Comparison of ENCODE assay signal across 27 cellular contexts in the genomic region with DNA sequence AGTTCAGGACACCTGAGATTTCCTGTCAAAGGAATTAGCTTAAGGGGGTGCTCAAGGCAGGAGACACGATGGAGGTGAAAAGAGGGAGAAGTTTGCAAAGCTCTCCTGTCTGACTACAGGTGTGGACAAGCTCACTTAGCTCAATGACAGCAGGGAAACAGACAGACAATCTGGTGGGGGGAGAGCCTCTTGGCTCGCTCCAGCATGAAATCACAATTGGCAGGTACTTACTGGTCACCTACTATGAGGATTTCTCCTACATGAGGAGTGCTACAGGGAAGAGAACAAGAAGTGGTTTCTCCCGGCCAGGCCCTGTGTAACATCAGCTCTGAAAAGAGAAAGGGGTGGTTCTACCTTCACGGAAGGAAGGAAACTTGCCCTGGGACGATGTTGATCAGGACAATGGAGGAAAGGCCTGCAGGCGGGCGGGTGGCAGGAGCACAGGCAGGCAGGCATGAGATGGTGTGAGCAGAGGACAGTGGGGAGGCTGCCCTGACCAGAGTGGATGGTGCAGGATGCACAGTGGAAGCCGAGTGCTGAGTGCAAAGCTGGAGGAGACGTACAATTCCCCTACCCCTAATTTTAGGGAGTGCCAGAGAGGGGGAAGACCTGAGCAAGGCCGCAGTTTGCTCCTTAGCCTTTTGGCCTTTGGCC. TPM values are rescaled to one million over a fixed set of nuclear protein-coding genes. Genes with fewer than 3 reads are reported as not detected.
DNase-seq lines count a peak whose midpoint lies in the region; ATAC-seq, FAIRE-seq and TF ChIP-seq lines count a peak whose summit lies in the region.
"Had no signal": no experiment of that assay in that cellular context is flagged by ENCODE, and none has a peak within 500 bp of the region (broad histone marks: within the 10 kb centered on the region; RNA-seq: fewer than 3 reads in every experiment).

No MANE protein-coding gene starts in this region.

- dilution Hi-C loops in mammary epithelial cell (cut with HindIII; ENCODE audit: low sequenced_read_pairs), result no loop called here

- no peak overlapping the region for H3K27ac ChIP-seq in CD8-positive, alpha-beta T cell (ENCODE audit: low read depth, low read length)
- no peak overlapping the region for H3K27ac ChIP-seq in astrocyte (ENCODE audit: low read depth, low read length)
- H3K27ac ChIP-seq in osteoblast (ENCODE audit: low read depth, low read length), result peak overlapping the region; percentile 27
- H3K27ac ChIP-seq in mammary epithelial cell (ENCODE audit: insufficient read depth, low read depth, low read length), result no peak overlapping the region
- H3K27ac ChIP-seq: brain microvascular endothelial cell, epithelial cell of prostate had no signal

- H2AFZ ChIP-seq in astrocyte (ENCODE audit: low read depth, low read length), result no peak overlapping the region
- H2AFZ ChIP-seq in osteoblast (ENCODE audit: low read length), result no peak overlapping the region
- no peak overlapping the region for H2AFZ ChIP-seq in mammary epithelial cell (ENCODE audit: low read depth, low read length)

- no peaks in the 10 kb centered on the region for H3K27me3 ChIP-seq in CD8-positive, alpha-beta T cell (ENCODE audit: insufficient read depth, low read length)
- H3K27me3 ChIP-seq in astrocyte (ENCODE audit: insufficient read depth, low read length) (no peaks in the 10 kb centered on the region), osteoblast (ENCODE audit: insufficient read depth, low read length) (no peaks in the 10 kb centered on the region), mammary epithelial cell (ENCODE audit: insufficient read depth, low read length) (no peaks in the 10 kb centered on the region)
- H3K27me3 ChIP-seq: brain microvascular endothelial cell had no signal

- H3K9ac ChIP-seq in astrocyte (ENCODE audit: low read length) (peak overlapping the region; percentile 25), mammary epithelial cell (ENCODE audit: insufficient read depth, low read length) (no peak overlapping the region)

- in situ Hi-C loops in mammary epithelial cell (cut with MboI; ENCODE audit: low sequenced_read_pairs in 2 of 2), result loop anchor here (5.0 kb wide), 1 partner anchor 148 kb away; no protein-coding TSS in a partner anchor

- H3K36me3 Mint-ChIP-seq in CD8-positive, alpha-beta T cell, result peaks cover 91% of the 10 kb centered on the region
- H3K36me3 Mint-ChIP-seq in astrocyte (ENCODE audit: low read depth, unreplicated experiment), result peaks cover 13% of the 10 kb centered on the region

- H3K9me3 Mint-ChIP-seq in CD8-positive, alpha-beta T cell, result no peaks in the 10 kb centered on the region
- H3K9me3 Mint-ChIP-seq in astrocyte (ENCODE audit: unreplicated experiment), result no peaks in the 10 kb centered on the region
- H3K9me3 Mint-ChIP-seq: CD4-positive, alpha-beta T cell; stimulated activated naive B cell treated with anti-CD40 and anti-IgM and Interleukin-4, amounts not matched to agents 10 μg/mL and 1 μg/mL and 100 μg/mL, for 72 hours; T-helper 2 cell treated with Interferon-gamma antibody and Interleukin-4, amounts not matched to agents 5 μg/mL and 100 μg/mL, for 36 hours had no signal

- H3K27me3 Mint-ChIP-seq in CD8-positive, alpha-beta T cell (ENCODE audit: low read depth), result no peaks in the 10 kb centered on the region
- no peaks in the 10 kb centered on the region for H3K27me3 Mint-ChIP-seq in astrocyte (ENCODE audit: low read depth, unreplicated experiment)
- H3K27me3 Mint-ChIP-seq: activated T-cell treated with anti-CD3 and anti-CD28 coated beads, Interleukin-2, amount 50 U/mL, for 24 hours; CD4-positive, alpha-beta T cell; stimulated activated naive B cell treated with anti-CD40 and anti-IgM and Interleukin-4, amounts not matched to agents 10 μg/mL and 1 μg/mL and 100 μg/mL, for 72 hours had no signal

- H3K4me2 ChIP-seq in astrocyte (ENCODE audit: low read length), result no peak overlapping the region
- no peak overlapping the region for H3K4me2 ChIP-seq in osteoblast (ENCODE audit: insufficient read depth, low read length)
- H3K4me2 ChIP-seq in mammary epithelial cell (ENCODE audit: insufficient read depth, low read depth, low read length), result no peak overlapping the region

- POLR2A ChIA-PET in CD8-positive, alpha-beta T cell (lab: Charles Lee), result interaction anchor here (1.3 to 1.8 kb wide), 3 partner anchors 24 to 152 kb away, joined by 3 to 4 read pairs (median 4); no protein-coding TSS in a partner anchor

- H4K20me1 ChIP-seq in astrocyte (ENCODE audit: insufficient read depth, low read length) (no peaks in the 10 kb centered on the region), osteoblast (ENCODE audit: insufficient read depth, low read length) (no peaks in the 10 kb centered on the region), mammary epithelial cell (ENCODE audit: insufficient read depth, low read length) (no peaks in the 10 kb centered on the region)

- no peak for DNase-seq in CD8-positive, alpha-beta T cell
- DNase-seq in GM12892 (ENCODE audit: insufficient read length) (no peak), astrocyte (ENCODE audit: low read depth) (no peak), osteoblast (ENCODE audit: insufficient read length, low spot score, missing footprints) (no peak), NCI-H526 treated with DMSO at 0.1 percent for 48 hours (lab: John Stamatoyannopoulos, UW) (no peak), mammary epithelial cell (no peak)
- DNase-seq in stimulated activated CD4-positive, alpha-beta T cell treated with anti-CD3 and anti-CD28 coated beads, Interleukin-12 subunit alpha, Interleukin-12 subunit beta, amount 100 ng/mL, for 4 hours, result no peak
- DNase-seq: activated CD4-positive, alpha-beta T cell treated with anti-CD3 and anti-CD28 coated beads for 48 hours; activated T-cell treated with anti-CD3 and anti-CD28 coated beads, Interleukin-2, amount 50 U/mL, for 24 hours; brain microvascular endothelial cell; CD4-positive, alpha-beta T cell; H7; head of caudate nucleus; NCI-H1417; NCI-H2081; NCI-H226; NCI-H748 treated with DMSO at 0.1 percent for 48 hours; posterior cingulate gyrus; right cardiac atrium; stimulated activated CD4-positive, alpha-beta T cell treated with anti-CD3 and anti-CD28 coated beads, Interleukin-15, amount 100 ng/mL, for 24 hours; stimulated activated naive B cell treated with anti-CD40 and anti-IgM and Interleukin-4, amounts not matched to agents 10 μg/mL and 1 μg/mL and 100 μg/mL, for 72 hours had no signal

- H3K4me3 Mint-ChIP-seq in CD8-positive, alpha-beta T cell, result no peak overlapping the region
- H3K4me3 Mint-ChIP-seq in astrocyte (ENCODE audit: unreplicated experiment), result no peak overlapping the region
- H3K4me3 Mint-ChIP-seq: activated T-cell treated with anti-CD3 and anti-CD28 coated beads, Interleukin-2, amount 50 U/mL, for 24 hours; CD4-positive, alpha-beta T cell; stimulated activated naive B cell treated with anti-CD40 and anti-IgM and Interleukin-4, amounts not matched to agents 10 μg/mL and 1 μg/mL and 100 μg/mL, for 72 hours; T-helper 2 cell treated with Interferon-gamma antibody and Interleukin-4, amounts not matched to agents 5 μg/mL and 100 μg/mL, for 36 hours had no signal

- no TSS peak for BruUV-seq in mammary epithelial cell (replicated peaks; lab: Mats Ljungman, UMichigan)

- peaks cover 7% of the 10 kb centered on the region for H3K4me1 Mint-ChIP-seq in CD8-positive, alpha-beta T cell (ENCODE audit: low read depth)
- peaks cover 43% of the 10 kb centered on the region for H3K4me1 Mint-ChIP-seq in astrocyte (ENCODE audit: low read depth, unreplicated experiment)

- no peak for ATAC-seq in CD8-positive, alpha-beta T cell

- FAIRE-seq in GM12892 (lab: Jason Lieb, UNC) (peak; percentile 14), astrocyte (lab: Jason Lieb, UNC) (no peak)
- FAIRE-seq: urothelium cell line had no signal

- H3K79me2 ChIP-seq in astrocyte (ENCODE audit: insufficient read depth, low read length) (no peaks in the 10 kb centered on the region), osteoblast (ENCODE audit: insufficient read depth, low read length) (peaks cover 24% of the 10 kb centered on the region), mammary epithelial cell (ENCODE audit: insufficient read depth, low read length) (peaks cover 3% of the 10 kb centered on the region)

- no peak overlapping the region for H3K4me3 ChIP-seq in CD8-positive, alpha-beta T cell (ENCODE audit: low read depth, low read length)
- H3K4me3 ChIP-seq in astrocyte (ENCODE audit: insufficient read depth, low read depth, low read length), result no peak overlapping the region
- no peak overlapping the region for H3K4me3 ChIP-seq in osteoblast (ENCODE audit: insufficient read depth, low read length)
- H3K4me3 ChIP-seq in mammary epithelial cell (replicated peaks in 1 of 3; ENCODE audit: insufficient read depth in 1 of 3, low read depth in 2 of 3, low read length in 3 of 3), result no peak overlapping the region

- 76% methylated on average over 10 of the region's 10 CpGs for WGBS in mammary epithelial cell (ENCODE audit: low coverage, missing lambda C conversion rate)

- intact Hi-C loops in CD8-positive, alpha-beta T cell (cut with DNase I, micrococcal nuclease), result no loop called here
- intact Hi-C loops in mammary epithelial cell (cut with micrococcal nuclease), result loop anchor here (2.0 kb wide), 2 partner anchors 32 to 68 kb away; no protein-coding TSS in a partner anchor

- no peaks in the 10 kb centered on the region for H3K4me1 ChIP-seq in CD8-positive, alpha-beta T cell (ENCODE audit: insufficient read depth, low read length)
- H3K4me1 ChIP-seq in astrocyte (ENCODE audit: insufficient read depth, low read length), result peaks cover 25% of the 10 kb centered on the region
- H3K4me1 ChIP-seq in osteoblast (ENCODE audit: insufficient read depth, low read length), result peaks cover 31% of the 10 kb centered on the region
- peaks cover 21% of the 10 kb centered on the region for H3K4me1 ChIP-seq in mammary epithelial cell (ENCODE audit: insufficient read depth, low read length)

- TF ChIP-seq POLR2A in GM12892 (IDR thresholded peaks at IDR 0.05; ENCODE audit: low read depth, low read length), result no peak

- H3K9me3 ChIP-seq in CD8-positive, alpha-beta T cell (ENCODE audit: low read length), result no peaks in the 10 kb centered on the region
- H3K9me3 ChIP-seq in astrocyte (ENCODE audit: insufficient read depth, low read depth, low read length) (no peaks in the 10 kb centered on the region), osteoblast (ENCODE audit: low read depth, low read length) (no peaks in the 10 kb centered on the region), mammary epithelial cell (replicated peaks; ENCODE audit: insufficient read depth, low read length) (no peaks in the 10 kb centered on the region)

- CTCF ChIA-PET in CD8-positive, alpha-beta T cell (lab: Charles Lee), result interaction anchor here (0.8 to 24.3 kb wide), 34 partner anchors 10 to 240 kb away, joined by 3 to 405 read pairs (median 5); partner anchors contain the start of gene UBASH3B
- CTCF ChIA-PET in mammary epithelial cell (lab: Charles Lee; ENCODE audit: low non-redundant PET), result no interaction called here

- peaks cover 34% of the 10 kb centered on the region for H3K36me3 ChIP-seq in CD8-positive, alpha-beta T cell (ENCODE audit: insufficient read depth, low read length)
- H3K36me3 ChIP-seq in astrocyte (ENCODE audit: insufficient read depth, low read length) (peaks cover 20% of the 10 kb centered on the region), osteoblast (ENCODE audit: insufficient read depth, low read length) (peaks cover 37% of the 10 kb centered on the region), mammary epithelial cell (ENCODE audit: insufficient read depth, low read length) (peaks cover 10% of the 10 kb centered on the region)

- no peak for TF ChIP-seq CTCF in CD8-positive, alpha-beta T cell (IDR thresholded peaks at IDR 0.05)
- TF ChIP-seq CTCF in astrocyte (IDR thresholded peaks at IDR 0.05; ENCODE audit: insufficient read depth, low read depth, low read length), result no peak
- no peak for TF ChIP-seq CTCF in osteoblast (IDR thresholded peaks at IDR 0.05; ENCODE audit: extremely low read depth, low read depth, low read length)
- TF ChIP-seq CTCF in mammary epithelial cell (conservative IDR thresholded peaks at IDR 0.05 in 1 of 2, IDR thresholded peaks at IDR 0.05 in 1 of 2; ENCODE audit: extremely low read depth in 1 of 2, insufficient read depth in 1 of 2, low read depth in 1 of 2, low read length in 2 of 2), result no peak

- peak overlapping the region; percentile 37 for H3K27ac Mint-ChIP-seq in CD8-positive, alpha-beta T cell
- peak overlapping the region; percentile 60 for H3K27ac Mint-ChIP-seq in astrocyte (ENCODE audit: unreplicated experiment)
- H3K27ac Mint-ChIP-seq: activated T-cell treated with anti-CD3 and anti-CD28 coated beads, Interleukin-2, amount 50 U/mL, for 24 hours; CD4-positive, alpha-beta T cell; T-helper 2 cell treated with Interferon-gamma antibody and Interleukin-4, amounts not matched to agents 5 μg/mL and 100 μg/mL, for 36 hours had no signal

RNA-seq across cellular contexts. Expression of gene CRTAM, which starts 57.9 kb away (rescaled TPM):
- total RNA-seq in CD8-positive, alpha-beta T cell, result 10 to 100 TPM; 31.7 to 36.1 TPM
- not detected for polyA plus RNA-seq in GM12892 (2012; ENCODE audit: missing spikeins)
- total RNA-seq in astrocyte (not detected in 2 replicates), osteoblast (0.59 and 1.1 TPM in 2 replicates), mammary epithelial cell (under 1 TPM in 1 of 2 donors, not detected in 1; 0.33 TPM)
- polyA plus RNA-seq in mammary epithelial cell, result 0.03 TPM
- polyA minus RNA-seq in mammary epithelial cell, result not detected
- total RNA-seq: kidney epithelial cell, lung microvascular endothelial cell, M059J had no signal
- polyA plus RNA-seq: right cardiac atrium had no signal

Comparison
In these comparisons a context has a peak if more than half of its experiments do, and no peak if none do; other contexts are left out.
1. RNA of gene CRTAM, which starts 57.9 kb away (total RNA-seq): 31.7 to 36.1 TPM in CD8-positive, alpha-beta T cell; 0.59 to 1.1 TPM in osteoblast, 0.33 TPM in mammary epithelial cell and not detected in astrocyte; every median in the first group is over 10 times any median in the second.